Comparison of ENCODE assay signal across 8 cellular contexts in the genomic region with DNA sequence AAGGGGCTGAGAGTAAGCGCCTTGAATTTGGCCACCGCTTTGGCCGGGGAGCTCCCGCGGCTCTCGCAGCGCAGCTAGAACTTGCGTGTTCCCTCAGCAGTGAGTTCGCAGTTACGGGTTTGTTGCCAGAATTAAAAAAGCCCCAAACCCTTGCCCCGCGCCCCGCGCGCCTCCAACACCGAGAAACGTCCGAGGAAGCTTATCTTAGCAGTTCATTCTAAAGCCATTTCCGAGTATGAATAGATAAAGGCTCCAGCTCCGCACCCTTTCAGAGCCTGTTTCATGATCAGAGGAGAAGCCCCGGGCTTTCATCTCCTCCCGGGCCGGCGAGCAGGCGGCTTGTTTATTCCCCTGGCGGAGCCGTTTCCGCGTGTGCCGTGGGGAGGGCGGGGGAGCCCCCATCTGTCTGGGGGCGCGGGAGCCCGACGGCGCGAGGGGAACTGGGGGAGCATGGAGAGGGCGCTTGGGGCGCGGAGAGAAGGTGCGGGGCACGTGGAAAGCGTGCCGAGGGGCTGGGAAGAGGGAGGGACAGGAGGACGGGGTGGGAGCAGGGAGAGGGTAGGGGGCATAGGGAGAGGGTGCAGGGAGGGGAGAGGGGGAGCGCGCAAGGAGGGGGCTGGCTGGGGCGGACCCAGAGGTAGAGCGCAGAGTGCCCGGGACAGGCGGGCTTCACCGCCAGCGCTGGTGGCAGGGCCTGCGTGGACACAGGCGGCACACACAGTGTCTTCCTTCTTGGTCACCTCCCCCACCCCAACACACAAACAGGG. TPM values are rescaled to one million over a fixed set of nuclear protein-coding genes. Genes with fewer than 3 reads are reported as not detected.
DNase-seq lines count a peak whose midpoint lies in the region; ATAC-seq and TF ChIP-seq lines count a peak whose summit lies in the region.

No MANE protein-coding gene starts in this region.

- H3K4me1 ChIP-seq in right cardiac atrium (ENCODE audit: control insufficient read depth, insufficient read depth, low read length), result no peaks in the 10 kb centered on the region
- peaks cover 0 to 21% (median 13%) of the 10 kb centered on the region in 4 donors for H3K4me1 ChIP-seq in sigmoid colon

- 6% methylated on average over 55 of the region's 55 CpGs for WGBS in right cardiac atrium
- WGBS in sigmoid colon, 2 donors, result 4 to 6% methylated on average over 55 of the region's 55 CpGs

- intact Hi-C loops in right cardiac atrium (cut with DNase I), result no loop called here
- intact Hi-C loops in sigmoid colon (cut with DNase I), result no loop called here

- TF ChIP-seq POLR2A in sigmoid colon (IDR thresholded peaks at IDR 0.05), result no peak

- H3K9me3 ChIP-seq in right cardiac atrium (ENCODE audit: control insufficient read depth, low read length) (no peaks in the 10 kb centered on the region), sigmoid colon (no peaks in the 10 kb centered on the region)

- DNase-seq in NCI-H1417 (lab: John Stamatoyannopoulos, UW), result peak in 2 of 3 experiments; percentile 61 to 63
- DNase-seq in NCI-H1417 treated with DMSO at 0.1 percent for 48 hours (lab: John Stamatoyannopoulos, UW), result no peak
- DNase-seq in OCI-M1 (lab: John Stamatoyannopoulos, UW), result peak; percentile 70
- DNase-seq in right cardiac atrium, result peak in 1 of 3 donors; percentile 39
- peak; percentile 56 for DNase-seq in sigmoid colon
- DNase-seq in NCI-H187 (lab: John Stamatoyannopoulos, UW), result no peak
- no peak for DNase-seq in G401 (ENCODE audit: low spot score)
- DNase-seq in COLO829 (ENCODE audit: low spot score), result no peak

- no peaks in the 10 kb centered on the region for H3K36me3 ChIP-seq in sigmoid colon

- no peak overlapping the region for H3K27ac ChIP-seq in right cardiac atrium (ENCODE audit: low read length)
- no peak overlapping the region for H3K27ac ChIP-seq in sigmoid colon

- ATAC-seq in right cardiac atrium, result no peak

- no peak for TF ChIP-seq EP300 in sigmoid colon (IDR thresholded peaks at IDR 0.05)

- peak overlapping the region; percentile 6 for H3K4me3 ChIP-seq in right cardiac atrium (ENCODE audit: low read length)
- peak overlapping the region in 2 of 4 donors; percentile 12 to 20 for H3K4me3 ChIP-seq in sigmoid colon

- in situ Hi-C loops in G401 (cut with HindIII; ENCODE audit: low sequenced_read_pairs), result no loop called here

- no peak for TF ChIP-seq CTCF in sigmoid colon (IDR thresholded peaks at IDR 0.05)

- no peaks in the 10 kb centered on the region for H3K27me3 ChIP-seq in right cardiac atrium (ENCODE audit: control insufficient read depth, insufficient read depth)
- peaks cover 28 to 70% (median 57%) of the 10 kb centered on the region in 3 donors for H3K27me3 ChIP-seq in sigmoid colon

RNA-seq across cellular contexts. Expression of a gene that starts 9.9 kb away (rescaled TPM):
- not detected for total RNA-seq in right cardiac atrium
- polyA plus RNA-seq in right cardiac atrium, result 0.11 TPM
- total RNA-seq in sigmoid colon, result not detected
- not detected for polyA plus RNA-seq in sigmoid colon
- 0.64 and 1.2 TPM in 2 replicates for total RNA-seq in G401 (2014; rRNA removed; shearing (Covaris generic))

Comparison
In these comparisons a context has a peak if more than half of its experiments do, and no peak if none do; other contexts are left out.
1. DNase-seq: peak in NCI-H1417 (2 of 3), OCI-M1 (single experiment) and sigmoid colon (single experiment); none in NCI-H1417 treated with DMSO at 0.1 percent for 48 hours (single experiment), NCI-H187 (0 of 2), G401 (single experiment) and COLO829 (single experiment).